ENCODE assay signal across 8 cellular contexts in the genomic region with DNA sequence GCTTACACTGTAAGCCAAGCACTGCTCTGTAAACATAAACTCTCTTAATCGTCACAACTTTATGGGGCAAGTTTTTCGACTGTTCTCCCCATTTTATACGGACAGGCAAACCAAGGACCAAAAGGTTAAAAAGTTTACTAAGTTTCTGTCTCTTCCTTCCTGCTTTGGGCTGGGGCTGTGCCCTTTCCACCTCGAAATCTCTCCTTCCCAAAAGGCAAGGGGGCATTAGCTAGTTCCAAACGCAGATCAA. TPM values are rescaled to one million over a fixed set of nuclear protein-coding genes. Genes with fewer than 3 reads are reported as not detected.
DNase-seq lines count a peak whose midpoint lies in the region; ATAC-seq and TF ChIP-seq lines count a peak whose summit lies in the region.

No MANE protein-coding gene starts in this region.

- peak overlapping the region; percentile 99 for H3K9ac ChIP-seq in Loucy (ENCODE audit: low read depth, low read length, poor library complexity, severe bottlenecking)

- peaks cover 4% of the 10 kb centered on the region for H3K27me3 ChIP-seq in Loucy (ENCODE audit: insufficient read depth, low read length, poor library complexity, severe bottlenecking)

- no peak for ATAC-seq in naive thymus-derived CD8-positive, alpha-beta T cell
- no peak for ATAC-seq in GM18867 (IDR thresholded peaks at IDR 0.05; ENCODE audit: unreplicated experiment)
- ATAC-seq in GM21515 (IDR thresholded peaks at IDR 0.05; ENCODE audit: unreplicated experiment) = no peak

- H3K9me2 ChIP-seq in Loucy (replicated peaks; ENCODE audit: low read depth, low read length) = no peaks in the 10 kb centered on the region

- no peaks in the 10 kb centered on the region for H3K36me3 ChIP-seq in Loucy (ENCODE audit: insufficient read depth, low read length)

- H3K36me3 Mint-ChIP-seq in dendritic cell treated with granulocyte-macrophage colony-stimulating factor and Interleukin-4, amounts not matched to agents 40 ng/mL and 50 ng/mL, for 4 days (ENCODE audit: low read depth) = peaks cover 66% of the 10 kb centered on the region
- H3K36me3 Mint-ChIP-seq in naive thymus-derived CD8-positive, alpha-beta T cell = peaks cover 0 to 47% (median 7%) of the 10 kb centered on the region in 3 donors

- peak overlapping the region; percentile 99 for H3K27ac Mint-ChIP-seq in dendritic cell treated with granulocyte-macrophage colony-stimulating factor and Interleukin-4, amounts not matched to agents 40 ng/mL and 50 ng/mL, for 4 days
- H3K27ac Mint-ChIP-seq in naive thymus-derived CD8-positive, alpha-beta T cell = peak overlapping the region; percentile 91 to 100 (median 99)

- peaks cover 10% of the 10 kb centered on the region for H3F3A ChIP-seq in Loucy (ENCODE audit: low read depth)

- H4K20me1 ChIP-seq in Loucy (ENCODE audit: insufficient read depth, low read length, poor library complexity, severe bottlenecking) = peaks cover 28% of the 10 kb centered on the region

- intact Hi-C loops in dendritic cell treated with granulocyte-macrophage colony-stimulating factor and Interleukin-4, amounts not matched to agents 40 ng/mL and 50 ng/mL, for 4 days (cut with micrococcal nuclease) = loop anchor here (1.0 to 2.0 kb wide), 3 partner anchors 14 to 49 kb away; partner anchors contain the start of gene LSM4

- H3K4me1 Mint-ChIP-seq in dendritic cell treated with granulocyte-macrophage colony-stimulating factor and Interleukin-4, amounts not matched to agents 40 ng/mL and 50 ng/mL, for 4 days (ENCODE audit: low read depth) = peaks cover 53% of the 10 kb centered on the region
- H3K4me1 Mint-ChIP-seq in naive thymus-derived CD8-positive, alpha-beta T cell = peaks cover 24 to 60% (median 49%) of the 10 kb centered on the region in 4 donors

- TF ChIP-seq CTCF in AG09319 (IDR thresholded peaks at IDR 0.05; ENCODE audit: low read depth, low read length) (no peak), Loucy (conservative IDR thresholded peaks at IDR 0.05; ENCODE audit: low read length) (no peak)

- H3K4me1 ChIP-seq in Loucy (ENCODE audit: insufficient read depth, low read length, poor library complexity, severe bottlenecking) = peaks cover 24% of the 10 kb centered on the region

- H3K9me3 Mint-ChIP-seq in dendritic cell treated with granulocyte-macrophage colony-stimulating factor and Interleukin-4, amounts not matched to agents 40 ng/mL and 50 ng/mL, for 4 days = no peaks in the 10 kb centered on the region
- H3K9me3 Mint-ChIP-seq in naive thymus-derived CD8-positive, alpha-beta T cell = peaks cover 0 to 6% (median 0%) of the 10 kb centered on the region in 9 donors

- H3K4me3 ChIP-seq in Loucy (ENCODE audit: low read length, poor library complexity, severe bottlenecking) = peak overlapping the region; percentile 84

- H3K79me2 ChIP-seq in Loucy (ENCODE audit: insufficient read depth, low read length) = peaks cover 72% of the 10 kb centered on the region

- H2AFZ ChIP-seq in Loucy (ENCODE audit: low read length) = no peak overlapping the region

- H3K4me2 ChIP-seq in Loucy (ENCODE audit: low read depth, low read length, poor library complexity, severe bottlenecking) = peak overlapping the region; percentile 82

- DNase-seq in AG09319 (ENCODE audit: extremely low read depth, low read depth) (peak; percentile 19), GOT3 (lab: John Stamatoyannopoulos, UW) (no peak), globus pallidus (ENCODE audit: low spot score) (no peak)
- no peak for DNase-seq in naive thymus-derived CD8-positive, alpha-beta T cell

- H3K27me3 Mint-ChIP-seq in dendritic cell treated with granulocyte-macrophage colony-stimulating factor and Interleukin-4, amounts not matched to agents 40 ng/mL and 50 ng/mL, for 4 days = no peaks in the 10 kb centered on the region
- peaks cover 0 to 6% (median 0%) of the 10 kb centered on the region in 5 donors for H3K27me3 Mint-ChIP-seq in naive thymus-derived CD8-positive, alpha-beta T cell

- POLR2A ChIA-PET in naive thymus-derived CD8-positive, alpha-beta T cell (lab: Charles Lee) = interaction anchor here (0.6 to 23.0 kb wide), 33 partner anchors 9 to 776 kb away, joined by 3 to 2305 read pairs (median 6); partner anchors contain the start of genes FCHO1, KXD1, LSM4 and MPV17L2

- H3K9me3 ChIP-seq in Loucy (ENCODE audit: insufficient read depth, low read depth, low read length) = no peaks in the 10 kb centered on the region

- H3K4me3 Mint-ChIP-seq in dendritic cell treated with granulocyte-macrophage colony-stimulating factor and Interleukin-4, amounts not matched to agents 40 ng/mL and 50 ng/mL, for 4 days = peak overlapping the region; percentile 85
- peak overlapping the region; percentile 91 to 99 (median 97) for H3K4me3 Mint-ChIP-seq in naive thymus-derived CD8-positive, alpha-beta T cell

RNA-seq across cellular contexts. Expression of gene JUND, which starts 2.2 kb away (rescaled TPM):
- total RNA-seq in naive thymus-derived CD8-positive, alpha-beta T cell = 100 to 1,000 TPM; 181 to 189 TPM
- 100 to 1,000 TPM in 1 of 3 donors, 10 to 100 TPM in 2; 43.3 to 169 (median 69.1) TPM for polyA plus RNA-seq in naive thymus-derived CD8-positive, alpha-beta T cell

RNA-seq across cellular contexts. Expression of gene IQCN, which starts 4.9 kb away (rescaled TPM):
- total RNA-seq in naive thymus-derived CD8-positive, alpha-beta T cell = 1 to 10 TPM; 7.4 to 8.4 TPM
- polyA plus RNA-seq in naive thymus-derived CD8-positive, alpha-beta T cell = under 1 TPM in 2 of 3 donors, not detected in 1; 0.06 to 0.15 TPM

RNA-seq across cellular contexts. Expression of gene LSM4, which starts 43.7 kb away (rescaled TPM):
- 10 to 100 TPM; 82.1 to 84.0 TPM for total RNA-seq in naive thymus-derived CD8-positive, alpha-beta T cell
- 100 to 1,000 TPM; 162 to 198 (median 181) TPM for polyA plus RNA-seq in naive thymus-derived CD8-positive, alpha-beta T cell

RNA-seq across cellular contexts. Expression of gene PDE4C, which starts 53.0 kb away (rescaled TPM):
- not detected for total RNA-seq in naive thymus-derived CD8-positive, alpha-beta T cell
- not detected for polyA plus RNA-seq in naive thymus-derived CD8-positive, alpha-beta T cell
